In the genomic region with DNA sequence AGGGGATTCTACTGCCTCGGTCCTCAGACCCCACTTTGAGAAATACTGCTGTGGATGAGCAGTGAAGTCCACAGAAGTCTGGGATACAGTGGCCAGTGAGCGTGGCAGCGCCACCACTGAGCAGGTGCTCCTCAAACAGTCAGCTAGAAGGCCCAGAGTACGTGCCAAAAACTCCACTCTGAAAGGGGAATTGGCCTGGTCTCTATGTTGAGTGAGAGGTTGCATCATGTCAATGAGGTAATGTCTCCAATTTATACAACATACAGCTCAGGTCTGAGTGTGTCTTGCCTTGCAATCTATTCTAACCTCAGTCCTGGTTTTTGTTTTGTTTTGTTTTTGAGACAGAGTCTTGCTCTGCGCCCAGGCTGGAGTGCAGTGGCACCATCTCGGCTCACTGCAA, we compare ENCODE assay signal across 17 cellular contexts. TPM values are rescaled to one million over a fixed set of nuclear protein-coding genes. Genes with fewer than 3 reads are reported as not detected.
DNase-seq lines count a peak whose midpoint lies in the region; ATAC-seq lines count a peak whose summit lies in the region.
"Had no signal": no experiment of that assay in that cellular context is flagged by ENCODE, and none has a peak within 500 bp of the region (broad histone marks: within the 10 kb centered on the region; RNA-seq: fewer than 3 reads in every experiment).

No MANE protein-coding gene starts in this region.

- H2BK120ac ChIP-seq in neuronal stem cell (ENCODE audit: low read depth, low read length) = no peak overlapping the region

- no peak overlapping the region for H2BK12ac ChIP-seq in neuronal stem cell (ENCODE audit: low read length)

- H3K36me3 ChIP-seq in neuronal stem cell (replicated peaks in 1 of 2; ENCODE audit: control insufficient read depth in 2 of 2, insufficient read depth in 2 of 2, low read length in 2 of 2) = no peaks in the 10 kb centered on the region

- H3K27me3 Mint-ChIP-seq in dendritic cell treated with granulocyte-macrophage colony-stimulating factor and Interleukin-4, amounts not matched to agents 40 ng/mL and 50 ng/mL, for 4 days = peaks cover 2% of the 10 kb centered on the region

- H3K4me3 ChIP-seq in neuronal stem cell (ENCODE audit: low read length in 2 of 2) = no peak overlapping the region
- H3K4me3 ChIP-seq: SK-N-MC had no signal

- no peak overlapping the region for H3K4ac ChIP-seq in neuronal stem cell (ENCODE audit: low read length)

- H3K4me3 Mint-ChIP-seq in dendritic cell treated with granulocyte-macrophage colony-stimulating factor and Interleukin-4, amounts not matched to agents 40 ng/mL and 50 ng/mL, for 4 days = no peak overlapping the region
- H3K4me3 Mint-ChIP-seq: H9 had no signal

- no peak overlapping the region for H2BK5ac ChIP-seq in neuronal stem cell (ENCODE audit: low read length)

- no peak overlapping the region for H3K27ac ChIP-seq in neuronal stem cell (replicated peaks; ENCODE audit: low read length)
- H3K27ac ChIP-seq: SK-N-MC had no signal

- ATAC-seq in GM21360 (IDR thresholded peaks at IDR 0.05; ENCODE audit: unreplicated experiment) (peak; percentile 73), GM18517 (IDR thresholded peaks at IDR 0.05; ENCODE audit: unreplicated experiment) (no peak), GM21825 (IDR thresholded peaks at IDR 0.05; ENCODE audit: unreplicated experiment) (no peak)

- no peak overlapping the region for H4K91ac ChIP-seq in neuronal stem cell (ENCODE audit: low read depth, low read length, poor library complexity)

- H3K14ac ChIP-seq in neuronal stem cell (ENCODE audit: low read length) = peak overlapping the region; percentile 43

- peak; percentile 7 for DNase-seq in NCI-H226
- no peak for DNase-seq in neuronal stem cell (ENCODE audit: low spot score)
- no peak for DNase-seq in activated naive CD4-positive, alpha-beta T cell treated with Interleukin-2 at 50 U/mL for 16 hours
- DNase-seq in NCI-H524 treated with DMSO at 0.1 percent for 48 hours (lab: John Stamatoyannopoulos, UW) = no peak
- DNase-seq: activated CD4-positive, CD25-positive, alpha-beta regulatory T cell; BE2C; DND-41; H9; NCI-H1417 treated with DMSO at 0.1 percent for 48 hours; NCI-H69; stimulated activated CD4-positive, alpha-beta T cell treated with anti-CD3 and anti-CD28 coated beads, Interleukin-4, amount 100 ng/mL, for 24 hours; stimulated activated naive CD4-positive, alpha-beta T cell had no signal

- intact Hi-C loops in dendritic cell treated with granulocyte-macrophage colony-stimulating factor and Interleukin-4, amounts not matched to agents 40 ng/mL and 50 ng/mL, for 4 days (cut with micrococcal nuclease) = no loop called here

- no peak overlapping the region for H4K8ac ChIP-seq in neuronal stem cell (ENCODE audit: low read depth, low read length)

- H3K79me1 ChIP-seq in neuronal stem cell (ENCODE audit: low read depth, low read length) = no peaks in the 10 kb centered on the region

- peaks cover 0 to 9% (median 0%) of the 10 kb centered on the region in 3 experiments for H3K27me3 ChIP-seq in neuronal stem cell (ENCODE audit: control insufficient read depth in 3 of 3, insufficient read depth in 3 of 3, low read depth in 1 of 3, low read length in 3 of 3)
- H3K27me3 ChIP-seq: BE2C had no signal

- no peak overlapping the region for H2AFZ ChIP-seq in neuronal stem cell (ENCODE audit: low read length)

- H3K23ac ChIP-seq in neuronal stem cell (ENCODE audit: low read depth, low read length, poor library complexity) = no peak overlapping the region

- H3K4me2 ChIP-seq in neuronal stem cell (ENCODE audit: insufficient read depth, low read length, poor library complexity, severe bottlenecking) = no peak overlapping the region

- H3K18ac ChIP-seq in neuronal stem cell (ENCODE audit: low read length) = no peak overlapping the region

- H3K36me3 Mint-ChIP-seq in dendritic cell treated with granulocyte-macrophage colony-stimulating factor and Interleukin-4, amounts not matched to agents 40 ng/mL and 50 ng/mL, for 4 days (ENCODE audit: low read depth) = peaks cover 27% of the 10 kb centered on the region

- H3K27ac Mint-ChIP-seq in dendritic cell treated with granulocyte-macrophage colony-stimulating factor and Interleukin-4, amounts not matched to agents 40 ng/mL and 50 ng/mL, for 4 days = peak overlapping the region; percentile 37
- H3K27ac Mint-ChIP-seq: H9 had no signal

- no peaks in the 10 kb centered on the region for H3K9me3 ChIP-seq in neuronal stem cell (replicated peaks in 1 of 2; ENCODE audit: control insufficient read depth in 2 of 2, insufficient read depth in 1 of 2, low read depth in 1 of 2, low read length in 2 of 2)
- H3K9me3 ChIP-seq: BE2C had no signal

- no peak overlapping the region for H3K9ac ChIP-seq in neuronal stem cell (ENCODE audit: low read depth, low read length, poor library complexity)

- no peaks in the 10 kb centered on the region for H3K4me1 ChIP-seq in neuronal stem cell (ENCODE audit: control insufficient read depth in 2 of 2, insufficient read depth in 1 of 2, low read depth in 1 of 2, low read length in 2 of 2)
- H3K4me1 ChIP-seq: BE2C had no signal

- no CpG with 5 or more reads among the region's 6 CpGs for WGBS in neuronal stem cell (ENCODE audit: extremely low coverage in 2 of 2, insufficient read length in 2 of 2, insufficient replicate concordance in 1 of 2), 2 donors

- H3K9me3 Mint-ChIP-seq in dendritic cell treated with granulocyte-macrophage colony-stimulating factor and Interleukin-4, amounts not matched to agents 40 ng/mL and 50 ng/mL, for 4 days = no peaks in the 10 kb centered on the region
- H3K9me3 Mint-ChIP-seq: H9 had no signal

- peaks cover 14% of the 10 kb centered on the region for H3K4me1 Mint-ChIP-seq in dendritic cell treated with granulocyte-macrophage colony-stimulating factor and Interleukin-4, amounts not matched to agents 40 ng/mL and 50 ng/mL, for 4 days (ENCODE audit: low read depth)
- H3K4me1 Mint-ChIP-seq: H9 had no signal

- H2BK15ac ChIP-seq in neuronal stem cell (ENCODE audit: low read length) = no peak overlapping the region

- no peak overlapping the region for H2AK5ac ChIP-seq in neuronal stem cell (ENCODE audit: low read depth, low read length)

RNA-seq across cellular contexts. Expression of gene ETV5, which starts 53.3 kb away (rescaled TPM):
- 60.7 TPM for polyA plus RNA-seq in neuronal stem cell (2013, experiment 1 of 2)
- polyA plus RNA-seq in neuronal stem cell (2013, experiment 2 of 2) = 60.9 TPM
